Comparison of ENCODE assay signal across 1 cellular context in genomic region chr16:69413045-69413664, GRCh38.
TF ChIP-seq lines count a peak whose summit lies in the region.

No MANE protein-coding gene starts in this region.

TF ChIP-seq in HepG2, 621 proteins besides CTCF, POLR2A, EP300 and RAD21 (continued from another document and continues in another):
- peak; percentile 53; the same call in 1 of the 2 replicates for TF ChIP-seq ZBTB4 (CRISPR knock-in tag; IDR thresholded peaks at IDR 0.05; ENCODE audit: borderline replicate concordance)
- TF ChIP-seq ZSCAN31 (CRISPR knock-in tag; IDR thresholded peaks at IDR 0.05; ENCODE audit: low read depth): 0 out of 2 replicates have a peak, but pooled peaks have one; percentile 17
- TF ChIP-seq ZNF746 (CRISPR knock-in tag; IDR thresholded peaks at IDR 0.05): peak; percentile 17; the same call in 1 of the 2 replicates
- peak; percentile 39; the same call in 1 of the 2 replicates for TF ChIP-seq ZNF788 (CRISPR knock-in tag; IDR thresholded peaks at IDR 0.05; ENCODE audit: borderline replicate concordance)
- no peak; the same call in 1 of the 2 replicates for TF ChIP-seq HNF1A (IDR thresholded peaks at IDR 0.05; ENCODE audit: low read depth)
- peak; percentile 48; the same call in 1 of the 2 replicates for TF ChIP-seq HNF1A (CRISPR knock-in tag; IDR thresholded peaks at IDR 0.05; ENCODE audit: borderline replicate concordance)
- peak; percentile 78; the same call in 1 of the 2 replicates for TF ChIP-seq IKZF5 (CRISPR knock-in tag; IDR thresholded peaks at IDR 0.05)
- TF ChIP-seq PHF21A (CRISPR knock-in tag; IDR thresholded peaks at IDR 0.05): peak; percentile 60; the same call in 1 of the 2 replicates
- TF ChIP-seq ZNF790 (CRISPR knock-in tag; IDR thresholded peaks at IDR 0.05; ENCODE audit: borderline replicate concordance): no peak
- TF ChIP-seq HNF4A (CRISPR knock-in tag; IDR thresholded peaks at IDR 0.05): peak; percentile 89
- TF ChIP-seq TRIM24 (CRISPR knock-in tag; IDR thresholded peaks at IDR 0.05): no peak
- TF ChIP-seq ESRRA (CRISPR knock-in tag; IDR thresholded peaks at IDR 0.05; ENCODE audit: low read depth): 0 out of 2 replicates have a peak, but pooled peaks have one; percentile 61
- TF ChIP-seq SYNCRIP (IDR thresholded peaks at IDR 0.05; ENCODE audit: insufficient read depth, low read depth, low read length): no peak
- no peak for TF ChIP-seq SKIL (CRISPR knock-in tag; IDR thresholded peaks at IDR 0.05; ENCODE audit: borderline replicate concordance)
- TF ChIP-seq NR2C2 (CRISPR knock-in tag; IDR thresholded peaks at IDR 0.05; ENCODE audit: borderline replicate concordance): peak; percentile 19; the same call in 1 of the 2 replicates
- peak; percentile 61; the same call in 1 of the 2 replicates for TF ChIP-seq IRF2 (CRISPR knock-in tag; IDR thresholded peaks at IDR 0.05)
- TF ChIP-seq CREBL2 (CRISPR knock-in tag; IDR thresholded peaks at IDR 0.05; ENCODE audit: borderline replicate concordance): 0 out of 2 replicates have a peak, but pooled peaks have one; percentile 41
- TF ChIP-seq TCF7 (IDR thresholded peaks at IDR 0.05; ENCODE audit: low read depth): 0 out of 2 replicates have a peak, but pooled peaks have one; percentile 5
- TF ChIP-seq FOSL2 (CRISPR knock-in tag; IDR thresholded peaks at IDR 0.05): peak; percentile 24; the same call in 1 of the 2 replicates
- TF ChIP-seq SOX13 (IDR thresholded peaks at IDR 0.05): peak; percentile 55; the same call in 1 of the 2 replicates
- peak in 1 of 2 experiments; percentile 91; a peak in 2 of 4 replicates for TF ChIP-seq SOX13 (CRISPR knock-in tag; conservative IDR thresholded peaks at IDR 0.05 in 1 of 2, IDR thresholded peaks at IDR 0.05 in 1 of 2)
- no peak for TF ChIP-seq ZSCAN20 (CRISPR knock-in tag; IDR thresholded peaks at IDR 0.05; ENCODE audit: borderline replicate concordance)
- 0 out of 2 replicates have a peak, but pooled peaks have one; percentile 28 for TF ChIP-seq NFIC (IDR thresholded peaks at IDR 0.05; ENCODE audit: low read length)
- no peak for TF ChIP-seq ZBTB42 (CRISPR knock-in tag; IDR thresholded peaks at IDR 0.05)
- TF ChIP-seq DRAP1 (CRISPR knock-in tag; IDR thresholded peaks at IDR 0.05): peak; percentile 50
- TF ChIP-seq FOXP4 (CRISPR knock-in tag; IDR thresholded peaks at IDR 0.05): peak; percentile 81
- TF ChIP-seq ZNF562 (CRISPR knock-in tag; IDR thresholded peaks at IDR 0.05; ENCODE audit: borderline replicate concordance): no peak
- peak; percentile 54; the same call in 1 of the 2 replicates for TF ChIP-seq RFXAP (CRISPR knock-in tag; IDR thresholded peaks at IDR 0.05; ENCODE audit: borderline replicate concordance)
- 0 out of 2 replicates have a peak, but pooled peaks have one; percentile 41 for TF ChIP-seq ZFY (CRISPR knock-in tag; IDR thresholded peaks at IDR 0.05)
- peak; percentile 19; the same call in 1 of the 2 replicates for TF ChIP-seq TFE3 (CRISPR knock-in tag; IDR thresholded peaks at IDR 0.05)
- peak; percentile 61; the same call in 1 of the 2 replicates for TF ChIP-seq PRMT3 (CRISPR knock-in tag; IDR thresholded peaks at IDR 0.05; ENCODE audit: borderline replicate concordance, low read depth)
- peak; percentile 75; the same call in 1 of the 2 replicates for TF ChIP-seq ZNF276 (CRISPR knock-in tag; IDR thresholded peaks at IDR 0.05; ENCODE audit: low read depth)
- peak; percentile 19; the same call in 1 of the 2 replicates for TF ChIP-seq ZNF205 (CRISPR knock-in tag; IDR thresholded peaks at IDR 0.05)
- TF ChIP-seq GABPB1 (CRISPR knock-in tag; IDR thresholded peaks at IDR 0.05): peak; percentile 24
- peak; percentile 34; the same call in 1 of the 2 replicates for TF ChIP-seq KMT2A (CRISPR knock-in tag; IDR thresholded peaks at IDR 0.05)
- peak; percentile 59; the same call in 1 of the 2 replicates for TF ChIP-seq RXRA (CRISPR knock-in tag; IDR thresholded peaks at IDR 0.05)
- no peak for TF ChIP-seq HDAC6 (IDR thresholded peaks at IDR 0.05; ENCODE audit: low read depth, low read length)
- TF ChIP-seq ZNF20 (CRISPR knock-in tag; IDR thresholded peaks at IDR 0.05): no peak
- TF ChIP-seq SOX5 (CRISPR knock-in tag; IDR thresholded peaks at IDR 0.05; ENCODE audit: borderline replicate concordance): peak; percentile 85; the same call in 1 of the 2 replicates
- peak; percentile 68; the same call in 1 of the 2 replicates for TF ChIP-seq ZMYM4 (CRISPR knock-in tag; IDR thresholded peaks at IDR 0.05)
